1 cellular context compared by ENCODE assay signal in genomic region chr12:124906606-124907261, GRCh38.
TF ChIP-seq lines count a peak whose summit lies in the region.

No MANE protein-coding gene starts in this region.

TF ChIP-seq in HepG2, 621 proteins besides CTCF, POLR2A, EP300 and RAD21 (continued from another document and continues in another):
- TF ChIP-seq BCL6 (CRISPR knock-in tag; IDR thresholded peaks at IDR 0.05) (no peak), POLR2AphosphoS5 (IDR thresholded peaks at IDR 0.05; ENCODE audit: low read depth, low read length) (no peak), SP4 (CRISPR knock-in tag; IDR thresholded peaks at IDR 0.05) (no peak), ZFYVE20 (CRISPR knock-in tag; IDR thresholded peaks at IDR 0.05; ENCODE audit: borderline replicate concordance, low read depth) (no peak), ZNF670 (CRISPR knock-in tag; IDR thresholded peaks at IDR 0.05; ENCODE audit: borderline replicate concordance) (no peak), CBFB (CRISPR knock-in tag; IDR thresholded peaks at IDR 0.05) (peak; percentile 73; the same call in 1 of the 2 replicates), ZNF513 (CRISPR knock-in tag; conservative IDR thresholded peaks at IDR 0.05) (no peak), KDM3A (CRISPR knock-in tag; IDR thresholded peaks at IDR 0.05; ENCODE audit: low read depth) (no peak), ZSCAN22 (CRISPR knock-in tag; IDR thresholded peaks at IDR 0.05) (no peak), FOXM1 (CRISPR knock-in tag; IDR thresholded peaks at IDR 0.05) (no peak), ATF1 (CRISPR knock-in tag; IDR thresholded peaks at IDR 0.05) (no peak), TFDP1 (CRISPR knock-in tag; IDR thresholded peaks at IDR 0.05; ENCODE audit: borderline replicate concordance) (no peak), CEBPB (IDR thresholded peaks at IDR 0.05; ENCODE audit: borderline replicate concordance, low read depth, low read length) (no peak), ATF4 (CRISPR knock-in tag; IDR thresholded peaks at IDR 0.05) (no peak), HOMEZ (CRISPR knock-in tag; IDR thresholded peaks at IDR 0.05; ENCODE audit: low read depth) (no peak), MNT (IDR thresholded peaks at IDR 0.05) (no peak), CSRNP1 (CRISPR knock-in tag; IDR thresholded peaks at IDR 0.05) (no peak), ARHGAP35 (CRISPR knock-in tag; IDR thresholded peaks at IDR 0.05; ENCODE audit: borderline replicate concordance) (no peak), SP5 (CRISPR knock-in tag; IDR thresholded peaks at IDR 0.05; ENCODE audit: borderline replicate concordance, low read depth) (no peak), RBAK (CRISPR knock-in tag; IDR thresholded peaks at IDR 0.05) (no peak), REST (IDR thresholded peaks at IDR 0.05; ENCODE audit: borderline replicate concordance in 1 of 2, low read depth in 1 of 2, low read length in 2 of 2) (no peak), SNRNP70 (IDR thresholded peaks at IDR 0.05; ENCODE audit: low read depth, low read length) (no peak), FOXJ3 (CRISPR knock-in tag; IDR thresholded peaks at IDR 0.05; ENCODE audit: borderline replicate concordance) (peak; percentile 56; the same call in 1 of the 2 replicates), GLI4 (CRISPR knock-in tag; IDR thresholded peaks at IDR 0.05; ENCODE audit: borderline replicate concordance) (no peak), KAT8 (CRISPR knock-in tag; IDR thresholded peaks at IDR 0.05) (0 out of 2 replicates have a peak, but pooled peaks have one; percentile 47), ZNF274 (CRISPR knock-in tag; IDR thresholded peaks at IDR 0.05) (no peak), LRRFIP1 (CRISPR knock-in tag; conservative IDR thresholded peaks at IDR 0.05) (no peak), BCL3 (CRISPR knock-in tag; IDR thresholded peaks at IDR 0.05) (no peak), ARID4A (CRISPR knock-in tag; IDR thresholded peaks at IDR 0.05; ENCODE audit: borderline replicate concordance) (no peak; the same call in 1 of the 2 replicates), FOXK2 (IDR thresholded peaks at IDR 0.05) (0 out of 2 replicates have a peak, but pooled peaks have one; percentile 23), SOX5 (CRISPR knock-in tag; IDR thresholded peaks at IDR 0.05; ENCODE audit: borderline replicate concordance) (peak; percentile 44; the same call in 1 of the 2 replicates), ZZZ3 (CRISPR knock-in tag; IDR thresholded peaks at IDR 0.05; ENCODE audit: borderline replicate concordance) (no peak), SOX6 (IDR thresholded peaks at IDR 0.05) (no peak), SOX6 (CRISPR knock-in tag; IDR thresholded peaks at IDR 0.05) (peak; percentile 20; the same call in 1 of the 2 replicates), HINFP (CRISPR knock-in tag; IDR thresholded peaks at IDR 0.05; ENCODE audit: low read depth) (no peak), PITX1 (CRISPR knock-in tag; IDR thresholded peaks at IDR 0.05) (peak; percentile 50; the same call in 1 of the 2 replicates)
